ENCODE assay signal across 13 cellular contexts in the genomic region with DNA sequence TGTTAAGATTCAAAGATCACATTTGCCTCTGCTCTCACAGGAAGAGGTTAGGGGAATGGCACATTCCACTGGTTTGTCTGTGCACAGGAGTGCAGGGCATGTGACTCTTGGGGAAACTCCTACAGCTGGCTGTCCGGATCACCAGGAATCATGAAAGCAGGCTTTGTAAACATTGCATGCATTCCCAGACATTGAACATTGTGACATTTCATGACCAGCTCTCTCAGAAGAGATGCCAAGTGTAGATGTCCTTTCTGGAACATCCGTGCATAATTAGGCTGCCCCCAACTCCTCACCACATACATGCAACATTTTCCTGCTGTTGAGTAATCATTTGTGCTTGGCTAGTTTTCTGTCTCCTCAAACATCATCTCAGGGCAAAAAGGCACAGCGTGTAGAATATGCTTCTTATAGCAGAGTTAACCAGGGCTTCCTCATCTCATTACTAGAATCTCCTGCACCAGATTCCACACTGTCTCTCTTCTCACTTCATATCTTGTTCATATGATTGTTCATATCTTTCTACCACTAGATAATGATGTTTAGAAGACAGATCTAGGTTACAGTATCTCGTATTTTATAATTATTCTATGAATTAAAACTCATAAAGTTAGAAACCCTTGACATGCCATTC.
A peak's percentile ranks its signal among the peaks of the same experiment; 100 is the strongest.
DNase-seq lines count a peak whose midpoint lies in the region; ATAC-seq and TF ChIP-seq lines count a peak whose summit lies in the region.
"Had no signal": no experiment of that assay in that cellular context is flagged by ENCODE, and none has a peak within 500 bp of the region (broad histone marks: within the 10 kb centered on the region; RNA-seq: fewer than 3 reads in every experiment).

No MANE protein-coding gene starts in this region.

- peak; percentile 98 for DNase-seq in mammary epithelial cell
- DNase-seq in MCF 10A (ENCODE audit: unreplicated experiment): no peak
- DNase-seq in amniotic epithelial cell (ENCODE audit: low read depth): peak; percentile 88
- peak; percentile 64 for DNase-seq in hepatocyte (ENCODE audit: low spot score)
- DNase-seq in upper lobe of right lung: no peak
- DNase-seq: activated CD8-positive, alpha-beta memory T cell treated with anti-CD3 and anti-CD28 coated beads, Interleukin-2, amount 50 U/mL, for 4 hours; NCI-H1417 treated with DMSO at 0.1 percent for 48 hours had no signal

- H3K36me3 ChIP-seq in mammary epithelial cell (ENCODE audit: insufficient read depth, low read length) (peaks cover 2% of the 10 kb centered on the region), hepatocyte (replicated peaks; ENCODE audit: insufficient read depth, low read depth) (no peaks in the 10 kb centered on the region), upper lobe of right lung (no peaks in the 10 kb centered on the region)

- TF ChIP-seq CTCF in mammary epithelial cell (conservative IDR thresholded peaks at IDR 0.05 in 1 of 2, IDR thresholded peaks at IDR 0.05 in 1 of 2; ENCODE audit: extremely low read depth in 1 of 2, insufficient read depth in 1 of 2, low read depth in 1 of 2, low read length in 2 of 2): no peak
- TF ChIP-seq CTCF in MCF 10A (IDR thresholded peaks at IDR 0.05; ENCODE audit: unreplicated experiment): no peak
- no peak for TF ChIP-seq CTCF in hepatocyte (IDR thresholded peaks at IDR 0.05; ENCODE audit: poor library complexity)
- TF ChIP-seq CTCF in upper lobe of right lung (IDR thresholded peaks at IDR 0.05): no peak

- intact Hi-C loops in mammary epithelial cell (cut with micrococcal nuclease): loop anchor here (1.0 to 2.0 kb wide), 4 partner anchors 7 to 86 kb away; no protein-coding TSS in a partner anchor
- intact Hi-C loops in MCF 10A (cut with micrococcal nuclease): no loop called here
- intact Hi-C loops in upper lobe of right lung (cut with DNase I): no loop called here

- ATAC-seq in upper lobe of right lung: peak; percentile 60
- no peak for ATAC-seq in esophagus mucosa
- no peak for ATAC-seq in HG02759 (IDR thresholded peaks at IDR 0.05; ENCODE audit: unreplicated experiment)
- no peak for ATAC-seq in GM21515 (IDR thresholded peaks at IDR 0.05; ENCODE audit: unreplicated experiment)

- no peaks in the 10 kb centered on the region for H3K9me2 ChIP-seq in hepatocyte (replicated peaks; ENCODE audit: insufficient read depth)

- H3K4me2 ChIP-seq in mammary epithelial cell (ENCODE audit: insufficient read depth, low read depth, low read length) (no peak overlapping the region), hepatocyte (peak overlapping the region; percentile 6)

- H3K27me3 ChIP-seq in mammary epithelial cell (ENCODE audit: insufficient read depth, low read length): no peaks in the 10 kb centered on the region
- H3K27me3 ChIP-seq in hepatocyte: no peaks in the 10 kb centered on the region
- no peaks in the 10 kb centered on the region for H3K27me3 ChIP-seq in upper lobe of right lung

- H4K20me1 ChIP-seq in mammary epithelial cell (ENCODE audit: insufficient read depth, low read length) (no peaks in the 10 kb centered on the region), hepatocyte (ENCODE audit: insufficient read depth, poor library complexity, severe bottlenecking) (no peaks in the 10 kb centered on the region)

- no peaks in the 10 kb centered on the region for H3K9me3 ChIP-seq in mammary epithelial cell (replicated peaks; ENCODE audit: insufficient read depth, low read length)
- peaks cover 4% of the 10 kb centered on the region for H3K9me3 ChIP-seq in hepatocyte (ENCODE audit: low read depth)
- H3K9me3 ChIP-seq in upper lobe of right lung: no peaks in the 10 kb centered on the region

- H2AFZ ChIP-seq in mammary epithelial cell (ENCODE audit: low read depth, low read length) (no peak overlapping the region), hepatocyte (no peak overlapping the region)

- no peak overlapping the region for H3K4me3 Mint-ChIP-seq in MCF 10A (ENCODE audit: unreplicated experiment)
- H3K4me3 Mint-ChIP-seq: central memory CD8-positive, alpha-beta T cell had no signal

- in situ Hi-C loops in mammary epithelial cell (cut with MboI; ENCODE audit: low sequenced_read_pairs in 2 of 2): no loop called here

- H3K4me3 ChIP-seq in mammary epithelial cell (replicated peaks in 1 of 3; ENCODE audit: insufficient read depth in 1 of 3, low read depth in 2 of 3, low read length in 3 of 3) (no peak overlapping the region), hepatocyte (no peak overlapping the region), upper lobe of right lung (no peak overlapping the region)

- CTCF ChIA-PET in mammary epithelial cell (lab: Charles Lee; ENCODE audit: low non-redundant PET) (no interaction called here), MCF 10A (lab: Yijun Ruan, JAX) (no interaction called here)

- no peaks in the 10 kb centered on the region for H3K27me3 Mint-ChIP-seq in MCF 10A (ENCODE audit: insufficient read depth, unreplicated experiment)
- H3K27me3 Mint-ChIP-seq: central memory CD8-positive, alpha-beta T cell had no signal

- BruUV-seq in mammary epithelial cell (replicated peaks; lab: Mats Ljungman, UMichigan) (no TSS peak), MCF 10A (replicated peaks; lab: Mats Ljungman, UMichigan) (no TSS peak)

- H3K4me1 Mint-ChIP-seq in MCF 10A (ENCODE audit: insufficient read depth, unreplicated experiment): no peaks in the 10 kb centered on the region
- H3K4me1 Mint-ChIP-seq: central memory CD8-positive, alpha-beta T cell had no signal

- peak overlapping the region; percentile 95 for H3K27ac ChIP-seq in mammary epithelial cell (ENCODE audit: insufficient read depth, low read depth, low read length)
- peak overlapping the region; percentile 77 for H3K27ac ChIP-seq in hepatocyte
- no peak overlapping the region for H3K27ac ChIP-seq in upper lobe of right lung
- H3K27ac ChIP-seq: 22Rv1 had no signal

- H3K9me3 Mint-ChIP-seq in MCF 10A (ENCODE audit: unreplicated experiment): peaks cover 32% of the 10 kb centered on the region

- H3K4me1 ChIP-seq in mammary epithelial cell (ENCODE audit: insufficient read depth, low read length) (peaks cover 69% of the 10 kb centered on the region), hepatocyte (ENCODE audit: insufficient read depth) (no peaks in the 10 kb centered on the region), upper lobe of right lung (no peaks in the 10 kb centered on the region)

- H3K79me2 ChIP-seq in mammary epithelial cell (ENCODE audit: insufficient read depth, low read length) (peaks cover 47% of the 10 kb centered on the region), hepatocyte (no peaks in the 10 kb centered on the region)

- H3K27ac Mint-ChIP-seq in MCF 10A (ENCODE audit: low read depth, unreplicated experiment): no peak overlapping the region
- H3K27ac Mint-ChIP-seq: progenitor cell of endocrine pancreas had no signal

- POLR2A ChIA-PET in MCF 10A (lab: Yijun Ruan, JAX): no interaction called here

- 18% methylated on average over 4 of the region's 4 CpGs for WGBS in mammary epithelial cell (ENCODE audit: low coverage, missing lambda C conversion rate)
- WGBS in hepatocyte (ENCODE audit: low lambda C conversion rate, missing lambda C conversion rate): 52% methylated on average over 4 of the region's 4 CpGs

- peak overlapping the region; percentile 25 for H3K9ac ChIP-seq in mammary epithelial cell (ENCODE audit: insufficient read depth, low read length)

- dilution Hi-C loops in mammary epithelial cell (cut with HindIII; ENCODE audit: low sequenced_read_pairs): no loop called here

- H3K36me3 Mint-ChIP-seq in MCF 10A (ENCODE audit: insufficient read depth, unreplicated experiment): peaks cover 6% of the 10 kb centered on the region

Comparison
In these comparisons a context has a peak if more than half of its experiments do, and no peak if none do; other contexts are left out.
1. DNase-seq: peak in mammary epithelial cell (single experiment), amniotic epithelial cell (single experiment) and hepatocyte (single experiment); none in MCF 10A (single experiment) and upper lobe of right lung (single experiment).